Comparison of ENCODE assay signal across 8 cellular contexts in the genomic region with DNA sequence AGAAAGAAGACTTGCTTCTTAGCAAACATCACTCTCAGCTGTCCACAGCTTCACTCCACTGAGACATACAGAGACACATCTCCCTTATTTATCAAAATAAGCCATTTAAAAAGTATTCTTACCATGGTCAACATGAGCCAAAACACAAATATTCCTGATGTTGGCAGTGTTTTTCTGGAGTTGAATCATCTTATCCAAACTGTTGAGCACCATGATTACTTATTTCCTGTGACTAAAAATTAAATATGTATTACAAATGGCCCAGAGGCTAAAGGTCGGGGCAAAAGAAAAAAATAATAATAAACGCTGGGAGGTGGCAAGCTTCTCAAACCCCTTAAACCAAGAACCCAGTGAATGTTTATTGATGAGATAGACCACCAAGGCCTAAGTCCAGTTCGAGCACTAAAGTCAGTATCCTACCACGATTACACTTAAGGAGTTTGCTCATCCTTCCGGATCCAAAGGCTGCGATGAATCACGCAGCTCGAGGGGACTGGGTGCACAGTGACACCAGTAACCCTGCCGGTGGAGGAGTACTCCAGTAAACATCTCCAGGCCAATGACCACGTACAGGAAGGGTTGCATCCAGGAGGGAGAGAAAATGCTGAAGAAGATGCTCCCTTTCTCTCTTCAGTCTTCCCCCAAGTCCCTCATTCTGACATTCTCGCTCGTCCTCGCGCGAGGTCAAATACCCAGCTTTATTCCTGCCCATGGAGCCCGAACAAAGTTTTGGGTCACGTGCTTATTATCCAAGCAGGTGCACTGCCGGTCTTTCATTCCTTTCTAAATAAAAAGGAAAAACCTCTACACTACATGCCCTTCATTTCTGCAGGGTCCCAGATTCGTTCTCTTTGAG. TPM values are rescaled to one million over a fixed set of nuclear protein-coding genes. Genes with fewer than 3 reads are reported as not detected.
A peak's percentile ranks its signal among the peaks of the same experiment; 100 is the strongest.
DNase-seq lines count a peak whose midpoint lies in the region; ATAC-seq and TF ChIP-seq lines count a peak whose summit lies in the region.
"Not testable (repeated sequence)": the region's sequence is repeated elsewhere in the genome, so short reads cannot be mapped to it uniquely, and the experiment has no call there.

No MANE protein-coding gene starts in this region.

- peaks cover 7 to 11% (median 10%) of the 10 kb centered on the region in 3 donors for H3K4me1 ChIP-seq in skeletal muscle tissue (ENCODE audit: control insufficient read depth in 3 of 3, insufficient read depth in 3 of 3, low read length in 3 of 3)

- H3K4me3 ChIP-seq in NB4 (ENCODE audit: low read depth, low read length) = peak overlapping the region; percentile 81
- H3K4me3 ChIP-seq in coronary artery = peak overlapping the region; percentile 96
- peak overlapping the region; percentile 75 for H3K4me3 ChIP-seq in kidney epithelial cell (ENCODE audit: low read depth, low read length)
- H3K4me3 ChIP-seq in skeletal muscle tissue (ENCODE audit: low read length in 3 of 3) = peak overlapping the region; percentile 84 to 89 (median 84)

- TF ChIP-seq CTCF in NB4 (IDR thresholded peaks at IDR 0.05; ENCODE audit: low read depth, low read length); coronary artery (IDR thresholded peaks at IDR 0.05); kidney epithelial cell (IDR thresholded peaks at IDR 0.05; ENCODE audit: insufficient read depth, low read length, poor library complexity, severe bottlenecking): not testable (repeated sequence)

- peak overlapping the region; percentile 27 to 83 for H3K27ac ChIP-seq in coronary artery
- peak overlapping the region; percentile 59 for H3K27ac ChIP-seq in skeletal muscle tissue (ENCODE audit: low read depth, low read length)

- not testable (repeated sequence) for H3K36me3 ChIP-seq in kidney epithelial cell (ENCODE audit: control insufficient read depth, insufficient read depth, low read length)
- H3K36me3 ChIP-seq in skeletal muscle tissue (ENCODE audit: control insufficient read depth in 3 of 3, insufficient read depth in 3 of 3, low read length in 3 of 3) = peaks cover 0 to 15% (median 11%) of the 10 kb centered on the region in 3 donors

- not testable (repeated sequence) for TF ChIP-seq POLR2A in NB4 (IDR thresholded peaks at IDR 0.05; ENCODE audit: extremely low read depth, insufficient read length)

- DNase-seq in AG08396 (ENCODE audit: low spot score) (peak; percentile 41), NB4 (ENCODE audit: low read depth) (peak; percentile 76), coronary artery (ENCODE audit: low spot score) (peak; percentile 71), kidney epithelial cell (ENCODE audit: low read depth) (peak; percentile 18)
- DNase-seq in activated CD4-positive, CD25-positive, alpha-beta regulatory T cell treated with anti-CD3 and anti-CD28 coated beads, Interleukin-2, amount 50 U/mL, for 72 hours = peak; percentile 36

- H3K27me3 ChIP-seq in kidney epithelial cell (ENCODE audit: control insufficient read depth, insufficient read depth, low read length); skeletal muscle tissue (ENCODE audit: control insufficient read depth in 3 of 3, insufficient read depth in 3 of 3, low read length in 3 of 3): not testable (repeated sequence)

- H3K9ac ChIP-seq in skeletal muscle tissue (ENCODE audit: low read depth in 1 of 3, low read length in 3 of 3) = peak overlapping the region; percentile 74 to 87 (median 81)

- ATAC-seq in GM19023 (IDR thresholded peaks at IDR 0.05; ENCODE audit: unreplicated experiment) (peak; percentile 21), HG02973 (IDR thresholded peaks at IDR 0.05; ENCODE audit: unreplicated experiment) (peak; percentile 18)

- H3K9me3 ChIP-seq in skeletal muscle tissue (ENCODE audit: control insufficient read depth in 3 of 3, low read length in 3 of 3) = not testable (repeated sequence)

RNA-seq across cellular contexts. Expression of a gene that starts 0.7 kb away (rescaled TPM):
- total RNA-seq in kidney epithelial cell (21.3 and 21.8 TPM in 2 replicates), skeletal muscle tissue (20.9 TPM)

RNA-seq across cellular contexts. Expression of a gene that starts 0.8 kb away (rescaled TPM):
- total RNA-seq in kidney epithelial cell = 0.79 and 0.96 TPM in 2 replicates
- 0.52 TPM for total RNA-seq in skeletal muscle tissue

Comparison
In these comparisons a context has a peak if more than half of its experiments do, and no peak if none do; other contexts are left out.
1. Peak in every context shown above with its lines: DNase-seq, ATAC-seq, H3K4me3 ChIP-seq and H3K27ac ChIP-seq.
2. DNase-seq: peak in every context shown above with its lines; median percentile 76 in NB4; 71 in coronary artery; 41 in AG08396; 36 in activated CD4-positive, CD25-positive, alpha-beta regulatory T cell treated with anti-CD3 and anti-CD28 coated beads, Interleukin-2, amount 50 U/mL, for 72 hours; 18 in kidney epithelial cell.